Comparison of ENCODE assay signal across 9 cellular contexts in genomic region chr5:110054240-110054639, GRCh38.
DNase-seq lines count a peak whose midpoint lies in the region; ATAC-seq lines count a peak whose summit lies in the region.
"Had no signal": no experiment of that assay in that cellular context is flagged by ENCODE, and none has a peak within 500 bp of the region (broad histone marks: within the 10 kb centered on the region; RNA-seq: fewer than 3 reads in every experiment).

No MANE protein-coding gene starts in this region.

- DNase-seq in NCI-H1694 treated with DMSO at 0.1 percent for 48 hours (lab: John Stamatoyannopoulos, UW) (peak; percentile 24), NCI-H1694 (lab: John Stamatoyannopoulos, UW) (no peak), NCI-H748 (lab: John Stamatoyannopoulos, UW; ENCODE audit: unreplicated experiment) (peak; percentile 52), fibroblast of gingiva (ENCODE audit: low read depth) (peak; percentile 6), islet precursor cell (no peak)
- DNase-seq in activated CD8-positive, alpha-beta memory T cell treated with anti-CD3 and anti-CD28 coated beads for 48 hours (ENCODE audit: low read depth in 2 of 3, low spot score in 2 of 3) = peak in 2 of 3 experiments; percentile 18 to 31
- peak; percentile 23 to 43 (median 34) for DNase-seq in stimulated activated CD4-positive, alpha-beta T cell treated with anti-CD3 and anti-CD28 coated beads, Interleukin-1b, Interleukin-23, amount 100 ng/mL, for 24 hours (ENCODE audit: low read depth in 4 of 4, low spot score in 1 of 4)

- peak; percentile 83 for ATAC-seq in HG03097 (IDR thresholded peaks at IDR 0.05; ENCODE audit: low FRiP score, unreplicated experiment)
- ATAC-seq: A549 had no signal

Comparison
In these comparisons a context has a peak if more than half of its experiments do, and no peak if none do; other contexts are left out.
1. DNase-seq: peak in NCI-H1694 treated with DMSO at 0.1 percent for 48 hours (single experiment), NCI-H748 (single experiment), activated CD8-positive, alpha-beta memory T cell treated with anti-CD3 and anti-CD28 coated beads for 48 hours (2 of 3), fibroblast of gingiva (single experiment) and stimulated activated CD4-positive, alpha-beta T cell treated with anti-CD3 and anti-CD28 coated beads, Interleukin-1b, Interleukin-23, amount 100 ng/mL, for 24 hours (4 of 4); none in NCI-H1694 (single experiment) and islet precursor cell (single experiment).